In the genomic region with DNA sequence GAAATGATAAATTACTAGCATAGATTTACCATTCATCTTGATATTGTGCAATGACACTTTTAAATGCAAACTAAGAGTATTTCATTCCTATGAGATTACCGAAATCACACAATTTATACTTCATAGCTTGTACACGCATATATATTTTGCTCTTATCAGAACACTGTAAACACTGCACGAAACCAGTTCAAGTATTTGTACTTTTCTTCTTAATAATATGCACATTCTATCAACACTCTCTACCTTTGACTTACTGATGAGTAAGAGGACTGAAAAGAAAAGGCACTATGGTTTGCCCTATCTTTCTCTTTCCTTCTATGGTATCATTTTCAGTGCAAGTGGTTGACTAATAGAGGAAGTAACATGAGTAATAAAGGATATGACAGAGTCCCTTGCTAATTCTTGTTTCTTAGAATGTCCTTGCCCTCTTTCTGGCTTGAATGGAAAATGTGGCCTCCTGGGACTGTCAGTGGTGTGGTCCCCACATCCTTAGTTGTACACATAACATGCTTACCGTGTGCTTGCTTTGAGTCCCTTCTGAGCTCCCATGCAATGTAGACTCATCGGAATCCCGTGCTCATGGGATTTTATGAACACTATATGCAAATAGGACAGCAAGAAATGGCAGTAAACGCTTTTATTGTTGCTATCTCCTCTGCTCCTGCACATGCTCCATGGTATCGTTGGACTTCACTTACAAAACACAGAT, we compare ENCODE assay signal across 8 cellular contexts.
DNase-seq lines count a peak whose midpoint lies in the region; ATAC-seq and TF ChIP-seq lines count a peak whose summit lies in the region.

No MANE protein-coding gene starts in this region.

- H3K4me1 ChIP-seq in Panc1 (ENCODE audit: control insufficient read depth, insufficient read depth, low read length) (no peaks in the 10 kb centered on the region), skeletal muscle satellite cell (ENCODE audit: control insufficient read depth, insufficient read depth, low read length) (peaks cover 16% of the 10 kb centered on the region)

- DNase-seq in 8988T = peak; percentile 11
- DNase-seq in Panc1 (ENCODE audit: low read depth, low spot score) = peak; percentile 7
- DNase-seq in dermis blood vessel endothelial cell = peak; percentile 87
- no peak for DNase-seq in NCI-H748 treated with DMSO at 0.1 percent for 48 hours (lab: John Stamatoyannopoulos, UW)
- no peak for DNase-seq in WERI-Rb-1

- CTCF ChIA-PET in Panc1 (lab: Charles Lee) = no interaction called here

- TF ChIP-seq CTCF in Panc1 (IDR thresholded peaks at IDR 0.05) (no peak), WERI-Rb-1 (IDR thresholded peaks at IDR 0.05; ENCODE audit: low read depth, low read length) (no peak)

- H3K27ac ChIP-seq in Panc1 (ENCODE audit: low read length) = no peak overlapping the region
- no peak overlapping the region for H3K27ac ChIP-seq in WERI-Rb-1

- in situ Hi-C loops in Panc1 (cut with HindIII; ENCODE audit: low pct_unique_long_range_greater_than_20kb, low sequenced_read_pairs) = no loop called here

- BruUV-seq in Panc1 (replicated peaks; lab: Mats Ljungman, UMichigan) = no TSS peak

- H3K9me3 ChIP-seq in Panc1 (ENCODE audit: control insufficient read depth, insufficient read depth, low read depth, low read length) (no peaks in the 10 kb centered on the region), skeletal muscle satellite cell (replicated peaks; ENCODE audit: low read length) (no peaks in the 10 kb centered on the region), WERI-Rb-1 (ENCODE audit: severe bottlenecking) (no peaks in the 10 kb centered on the region)

- peak overlapping the region; percentile 27 for H3K4me2 ChIP-seq in skeletal muscle satellite cell (ENCODE audit: low read length)

- intact Hi-C loops in Panc1 (cut with micrococcal nuclease; ENCODE audit: unreplicated experiment) = no loop called here

- H3K4me3 ChIP-seq in Panc1 (ENCODE audit: low read depth in 2 of 2, low read length in 2 of 2) (no peak overlapping the region), skeletal muscle satellite cell (ENCODE audit: low read length) (no peak overlapping the region), WERI-Rb-1 (ENCODE audit: low read depth, low read length) (no peak overlapping the region)

- H3K36me3 ChIP-seq in Panc1 (ENCODE audit: control insufficient read depth, insufficient read depth, low read length) (no peaks in the 10 kb centered on the region), skeletal muscle satellite cell (ENCODE audit: insufficient read depth, low read length) (no peaks in the 10 kb centered on the region), WERI-Rb-1 (no peaks in the 10 kb centered on the region)

- no peak overlapping the region for H3K9ac ChIP-seq in skeletal muscle satellite cell (ENCODE audit: low read depth, low read length)

- ATAC-seq in GM18517 (IDR thresholded peaks at IDR 0.05; ENCODE audit: unreplicated experiment) = peak; percentile 93
- ATAC-seq in HG02970 (IDR thresholded peaks at IDR 0.05; ENCODE audit: low FRiP score, unreplicated experiment) = peak; percentile 72
- ATAC-seq in Panc1 = no peak

- POLR2A ChIA-PET in Panc1 (lab: Charles Lee) = no interaction called here

- H3K27me3 ChIP-seq in Panc1 (ENCODE audit: control insufficient read depth, insufficient read depth, low read length) (no peaks in the 10 kb centered on the region), skeletal muscle satellite cell (ENCODE audit: control insufficient read depth, insufficient read depth, low read length) (no peaks in the 10 kb centered on the region), WERI-Rb-1 (ENCODE audit: insufficient read depth, low read depth, severe bottlenecking) (no peaks in the 10 kb centered on the region)

Comparison
In these comparisons a context has a peak if more than half of its experiments do, and no peak if none do; other contexts are left out.
1. DNase-seq: peak in 8988T (single experiment), Panc1 (single experiment) and dermis blood vessel endothelial cell (single experiment); none in NCI-H748 treated with DMSO at 0.1 percent for 48 hours (single experiment) and WERI-Rb-1 (single experiment).